In genomic region chr6:24668066-24668996, GRCh38 we compare ENCODE assay signal across 9 cellular contexts. TPM values are rescaled to one million over a fixed set of nuclear protein-coding genes. Genes with fewer than 3 reads are reported as not detected.
DNase-seq lines count a peak whose midpoint lies in the region; ATAC-seq and TF ChIP-seq lines count a peak whose summit lies in the region.
"Not testable (repeated sequence)": the region's sequence is repeated elsewhere in the genome, so short reads cannot be mapped to it uniquely, and the experiment has no call there.
"Had no signal": no experiment of that assay in that cellular context is flagged by ENCODE, and none has a peak within 500 bp of the region (broad histone marks: within the 10 kb centered on the region; RNA-seq: fewer than 3 reads in every experiment).

No MANE protein-coding gene starts in this region.

- H3K4me1 ChIP-seq in Caco-2 (peaks cover 18% of the 10 kb centered on the region), Peyer's patch (peaks cover 2 to 22% (median 7%) of the 10 kb centered on the region in 4 donors)

- H2AFZ ChIP-seq in neural cell (ENCODE audit: low read depth, low read length) = not testable (repeated sequence)

- H3K4me1 Mint-ChIP-seq in Caco-2 (ENCODE audit: low read depth, unreplicated experiment) (peaks cover 18% of the 10 kb centered on the region), type B pancreatic cell (ENCODE audit: unreplicated experiment) (peaks cover 22% of the 10 kb centered on the region)
- peaks cover 40% of the 10 kb centered on the region for H3K4me1 Mint-ChIP-seq in activated T-cell treated with anti-CD3 and anti-CD28 coated beads, Interleukin-2, amount 50 U/mL, for 4 hours (ENCODE audit: low read depth)
- peaks cover 48% of the 10 kb centered on the region for H3K4me1 Mint-ChIP-seq in dendritic cell treated with granulocyte-macrophage colony-stimulating factor and Interleukin-4, amounts not matched to agents 40 ng/mL and 50 ng/mL, for 4 days (ENCODE audit: low read depth)

- peak overlapping the region in 3 of 4 donors; percentile 88 to 98 (median 92) for H3K27ac ChIP-seq in Peyer's patch
- not testable (repeated sequence) for H3K27ac ChIP-seq in neural cell (ENCODE audit: low read length)

- H4K20me1 ChIP-seq in neural cell (ENCODE audit: insufficient read depth) = not testable (repeated sequence)

- H3K4me2 ChIP-seq in neural cell (ENCODE audit: low read length) = not testable (repeated sequence)

- POLR2A ChIA-PET in Caco-2 (lab: Charles Lee) = not testable (repeated sequence)

- TF ChIP-seq CTCF in Caco-2 (IDR thresholded peaks at IDR 0.05; ENCODE audit: insufficient read depth in 1 of 2, low read depth in 1 of 2, low read length in 1 of 2, severe bottlenecking in 1 of 2, unreplicated experiment in 1 of 2); Peyer's patch (IDR thresholded peaks at IDR 0.05); neural cell (IDR thresholded peaks at IDR 0.05; ENCODE audit: poor library complexity, severe bottlenecking); type B pancreatic cell (conservative IDR thresholded peaks at IDR 0.05): not testable (repeated sequence)

- TF ChIP-seq RAD21 in neural cell (conservative IDR thresholded peaks at IDR 0.05) = not testable (repeated sequence)

- H3K9me3 Mint-ChIP-seq in Caco-2 (ENCODE audit: unreplicated experiment); activated T-cell treated with anti-CD3 and anti-CD28 coated beads, Interleukin-2, amount 50 U/mL, for 4 hours; dendritic cell treated with granulocyte-macrophage colony-stimulating factor and Interleukin-4, amounts not matched to agents 40 ng/mL and 50 ng/mL, for 4 days: not testable (repeated sequence)
- peaks cover 15% of the 10 kb centered on the region for H3K9me3 Mint-ChIP-seq in type B pancreatic cell

- not testable (repeated sequence) for H3K27me3 ChIP-seq in Caco-2 (replicated peaks; ENCODE audit: control insufficient read depth, insufficient read depth, low read length); Peyer's patch; neural cell (ENCODE audit: insufficient read depth, low read depth, low read length)

- not testable (repeated sequence) for H3F3A ChIP-seq in neural cell (ENCODE audit: insufficient read depth, low read length, poor library complexity, severe bottlenecking)

- not testable (repeated sequence) for H3K36me3 ChIP-seq in Caco-2 (ENCODE audit: control insufficient read depth, insufficient read depth, low read length); Peyer's patch; neural cell (ENCODE audit: insufficient read depth, low read length)

- CTCF ChIA-PET in Caco-2 (lab: Charles Lee) = interaction anchor here (1.3 kb wide), 1 partner anchor 87 kb away, joined by 3 read pairs; no protein-coding TSS in a partner anchor

- H3K9me3 ChIP-seq in Caco-2 = peaks cover 16% of the 10 kb centered on the region
- H3K9me3 ChIP-seq in Peyer's patch; neural cell (ENCODE audit: low read length): not testable (repeated sequence)

- H3K9me2 ChIP-seq in neural cell (ENCODE audit: insufficient read depth, low read length) = not testable (repeated sequence)

- H3K27ac Mint-ChIP-seq in Caco-2 (ENCODE audit: unreplicated experiment) = peak overlapping the region; percentile 94
- H3K27ac Mint-ChIP-seq in dendritic cell treated with granulocyte-macrophage colony-stimulating factor and Interleukin-4, amounts not matched to agents 40 ng/mL and 50 ng/mL, for 4 days = peak overlapping the region; percentile 5
- H3K27ac Mint-ChIP-seq in type B pancreatic cell = not testable (repeated sequence)

- H3K9ac ChIP-seq in neural cell (ENCODE audit: low read length) = not testable (repeated sequence)

- H3K27me3 Mint-ChIP-seq in Caco-2 (ENCODE audit: insufficient read depth, unreplicated experiment); activated T-cell treated with anti-CD3 and anti-CD28 coated beads, Interleukin-2, amount 50 U/mL, for 4 hours (ENCODE audit: low read depth); dendritic cell treated with granulocyte-macrophage colony-stimulating factor and Interleukin-4, amounts not matched to agents 40 ng/mL and 50 ng/mL, for 4 days; type B pancreatic cell: not testable (repeated sequence)

- H3K4me3 ChIP-seq in Caco-2 (ENCODE audit: low read depth, low read length) (peak overlapping the region; percentile 90), Peyer's patch (peak overlapping the region in 2 of 4 donors; percentile 90 to 97), neural cell (ENCODE audit: low read length) (peak overlapping the region; percentile 76)

- DNase-seq in Caco-2 (peak; percentile 49 to 71), KBM-7 (peak; percentile 13), inferior parietal cortex (ENCODE audit: extremely low spot score) (peak; percentile 52)
- not testable (repeated sequence) for DNase-seq in Peyer's patch; activated T-cell treated with anti-CD3 and anti-CD28 coated beads, Interleukin-2, amount 50 U/mL, for 4 hours; type B pancreatic cell (ENCODE audit: extremely low spot score, unreplicated experiment)

- TF ChIP-seq EP300 in neural cell (conservative IDR thresholded peaks at IDR 0.05; ENCODE audit: poor library complexity, severe bottlenecking) = not testable (repeated sequence)

- intact Hi-C loops in Caco-2 (cut with micrococcal nuclease; ENCODE audit: unreplicated experiment); dendritic cell treated with granulocyte-macrophage colony-stimulating factor and Interleukin-4, amounts not matched to agents 40 ng/mL and 50 ng/mL, for 4 days (cut with micrococcal nuclease): not testable (repeated sequence)

- TF ChIP-seq POLR2A in Peyer's patch (IDR thresholded peaks at IDR 0.05) = not testable (repeated sequence)

- peaks cover 48% of the 10 kb centered on the region for H3K36me3 Mint-ChIP-seq in Caco-2 (ENCODE audit: insufficient read depth, unreplicated experiment)
- peaks cover 19% of the 10 kb centered on the region for H3K36me3 Mint-ChIP-seq in activated T-cell treated with anti-CD3 and anti-CD28 coated beads, Interleukin-2, amount 50 U/mL, for 4 hours (ENCODE audit: insufficient read depth)
- H3K36me3 Mint-ChIP-seq in dendritic cell treated with granulocyte-macrophage colony-stimulating factor and Interleukin-4, amounts not matched to agents 40 ng/mL and 50 ng/mL, for 4 days (ENCODE audit: low read depth) = peaks cover 37% of the 10 kb centered on the region
- H3K36me3 Mint-ChIP-seq in type B pancreatic cell = peaks cover 29% of the 10 kb centered on the region

- not testable (repeated sequence) for BruUV-seq in Caco-2 (replicated peaks; lab: Mats Ljungman, UMichigan)

- ATAC-seq in activated T-cell treated with anti-CD3 and anti-CD28 coated beads, Interleukin-2, amount 50 U/mL, for 4 hours = not testable (repeated sequence)

- H3K79me2 ChIP-seq in neural cell (replicated peaks; ENCODE audit: insufficient read depth, low read length) = peaks cover 25% of the 10 kb centered on the region

- peak overlapping the region; percentile 85 for H3K4me3 Mint-ChIP-seq in Caco-2 (ENCODE audit: unreplicated experiment)
- H3K4me3 Mint-ChIP-seq in activated T-cell treated with anti-CD3 and anti-CD28 coated beads, Interleukin-2, amount 50 U/mL, for 4 hours = peak overlapping the region; percentile 99
- H3K4me3 Mint-ChIP-seq in dendritic cell treated with granulocyte-macrophage colony-stimulating factor and Interleukin-4, amounts not matched to agents 40 ng/mL and 50 ng/mL, for 4 days = peak overlapping the region; percentile 94
- H3K4me3 Mint-ChIP-seq in type B pancreatic cell = peak overlapping the region; percentile 97

- in situ Hi-C loops in KBM-7 (cut with MboI; ENCODE audit: low pct_unique_long_range_greater_than_20kb, low sequenced_read_pairs) = not testable (repeated sequence)

RNA-seq across cellular contexts. Expression of gene ACOT13, which starts 1.5 kb away (rescaled TPM):
- 55.6 and 63.1 TPM in 2 replicates for total RNA-seq in Caco-2 (2022)
- 10 to 100 TPM in 2 of 4 donors, 1 to 10 TPM in 2; 5.2 to 23.1 (median 9.1) TPM for total RNA-seq in Peyer's patch
- total RNA-seq in activated T-cell treated with anti-CD3 and anti-CD28 coated beads, Interleukin-2, amount 50 U/mL, for 4 hours = 10 to 100 TPM; 19.6 to 28.5 (median 22.1) TPM
- 9.9 and 14.2 TPM in 2 replicates for polyA plus RNA-seq in neural cell
- polyA minus RNA-seq in neural cell = 7.5 and 9.6 TPM in 2 replicates
- total RNA-seq in type B pancreatic cell (ENCODE audit: low replicate concordance) = 22.0 and 24.7 TPM in 2 replicates

RNA-seq across cellular contexts. Expression of gene TDP2, which starts 1.6 kb away (rescaled TPM):
- total RNA-seq in Caco-2 (2022) (46.7 and 47.2 TPM in 2 replicates), Peyer's patch (100 to 1,000 TPM in 3 of 4 donors, 10 to 100 TPM in 1; 69.3 to 403 (median 279) TPM), type B pancreatic cell (ENCODE audit: low replicate concordance) (42.6 and 44.1 TPM in 2 replicates)
- total RNA-seq in activated T-cell treated with anti-CD3 and anti-CD28 coated beads, Interleukin-2, amount 50 U/mL, for 4 hours = 10 to 100 TPM; 42.4 to 48.0 (median 45.5) TPM
- 49.0 and 53.4 TPM in 2 replicates for polyA plus RNA-seq in neural cell
- 45.5 and 49.9 TPM in 2 replicates for polyA minus RNA-seq in neural cell

RNA-seq across cellular contexts. Expression of gene KIAA0319, which starts 22.3 kb away (rescaled TPM):
- total RNA-seq in Caco-2 (2022) (0.11 and 0.16 TPM in 2 replicates), Peyer's patch (under 1 TPM in 2 of 4 donors, not detected in 2; 0.18 to 0.38 TPM), type B pancreatic cell (ENCODE audit: low replicate concordance) (0.29 and 0.39 TPM in 2 replicates)
- total RNA-seq in activated T-cell treated with anti-CD3 and anti-CD28 coated beads, Interleukin-2, amount 50 U/mL, for 4 hours = under 1 TPM in 2 of 3 donors, not detected in 1; 0.05 to 0.08 TPM
- polyA plus RNA-seq in neural cell = 8.3 and 8.5 TPM in 2 replicates
- 10.2 and 11.0 TPM in 2 replicates for polyA minus RNA-seq in neural cell
- total RNA-seq: dermis blood vessel endothelial cell had no signal

RNA-seq across cellular contexts. Expression of gene C6orf62, which starts 50.6 kb away (rescaled TPM):
- total RNA-seq in Caco-2 (2022) = 74.2 and 75.3 TPM in 2 replicates
- 10 to 100 TPM; 48.7 to 74.8 (median 59.4) TPM for total RNA-seq in Peyer's patch
- total RNA-seq in activated T-cell treated with anti-CD3 and anti-CD28 coated beads, Interleukin-2, amount 50 U/mL, for 4 hours = 10 to 100 TPM; 67.0 to 83.8 (median 78.4) TPM
- polyA plus RNA-seq in neural cell = 105 and 107 TPM in 2 replicates
- polyA minus RNA-seq in neural cell = 82.0 and 96.9 TPM in 2 replicates
- 77.3 and 77.5 TPM in 2 replicates for total RNA-seq in type B pancreatic cell (ENCODE audit: low replicate concordance)
